Comparison of ENCODE assay signal across 1 cellular context in genomic region chr2:101151141-101151858, GRCh38.
A peak's percentile ranks its signal among the peaks of the same experiment; 100 is the strongest.
TF ChIP-seq lines count a peak whose summit lies in the region.

Gene TBC1D8, minus strand, starts transcription at chr2:101151382. Its CDS starts 129 bp downstream, at chr2:101151253.

TF ChIP-seq in HEK293, 187 proteins besides CTCF, POLR2A, EP300 and RAD21 (continued from another document):
- TF ChIP-seq KLF10 (tag by site-specific recombination; IDR thresholded peaks at IDR 0.05), result peak; percentile 60; the same call in 1 of the 2 replicates
